In the genomic region with DNA sequence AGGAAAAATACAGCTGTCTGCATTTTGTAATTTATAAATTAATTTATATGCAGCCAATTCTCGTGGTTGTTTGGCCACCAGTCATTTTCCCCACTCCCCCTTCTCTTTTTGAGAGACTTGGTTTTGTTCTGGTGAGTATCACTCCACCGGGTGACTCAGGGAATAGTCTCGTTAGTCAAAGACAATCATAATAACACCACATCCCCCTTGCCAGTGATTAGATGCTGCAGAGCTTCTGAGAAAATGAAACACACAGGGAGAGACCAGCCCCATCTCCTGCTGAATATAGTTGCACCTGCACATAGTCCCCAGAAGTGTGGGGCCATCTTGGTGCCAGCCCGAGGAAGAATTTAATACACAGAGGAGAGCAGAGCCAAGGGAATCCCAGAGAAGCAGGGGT, we compare ENCODE assay signal across 19 cellular contexts. TPM values are rescaled to one million over a fixed set of nuclear protein-coding genes. Genes with fewer than 3 reads are reported as not detected.
DNase-seq lines count a peak whose midpoint lies in the region; TF ChIP-seq lines count a peak whose summit lies in the region.
"Had no signal": no experiment of that assay in that cellular context is flagged by ENCODE, and none has a peak within 500 bp of the region (broad histone marks: within the 10 kb centered on the region; RNA-seq: fewer than 3 reads in every experiment).

No MANE protein-coding gene starts in this region.

- TF ChIP-seq EP300 in tibial nerve (IDR thresholded peaks at IDR 0.05), result no peak
- TF ChIP-seq EP300 in esophagus muscularis mucosa (IDR thresholded peaks at IDR 0.05), result no peak

- peak; percentile 31 for DNase-seq in stimulated activated CD4-positive, alpha-beta T cell treated with anti-CD3 and anti-CD28 coated beads, Interleukin-1b, Interleukin-23, amount 100 ng/mL, for 48 hours
- no peak for DNase-seq in stimulated activated CD4-positive, alpha-beta T cell treated with anti-CD3 and anti-CD28 coated beads, Interleukin-12 subunit alpha, Interleukin-12 subunit beta, amount 100 ng/mL, for 4 hours
- peak; percentile 63 for DNase-seq in LHCN-M2 (ENCODE audit: low read depth)
- DNase-seq in epithelial cell of esophagus (ENCODE audit: low read depth), result peak; percentile 8
- no peak for DNase-seq in tibial nerve (ENCODE audit: low spot score in 2 of 2)
- no peak for DNase-seq in esophagus muscularis mucosa (ENCODE audit: extremely low spot score)
- DNase-seq in left ventricle myocardium inferior, result no peak
- DNase-seq: activated CD4-positive, CD25-positive, alpha-beta regulatory T cell treated with anti-CD3 and anti-CD28 coated beads, Interleukin-2, amount 50 U/mL, for 72 hours; body of pancreas; DMS79; KBM-7; mammary epithelial cell; NCI-H1436 treated with DMSO at 0.1 percent for 48 hours; NCI-H345; uterus had no signal

- TF ChIP-seq CTCF in epithelial cell of esophagus (IDR thresholded peaks at IDR 0.05; ENCODE audit: insufficient read depth, low read depth, low read length, missing control alignments) (no peak), tibial nerve (IDR thresholded peaks at IDR 0.05) (no peak), esophagus muscularis mucosa (IDR thresholded peaks at IDR 0.05) (no peak), left ventricle myocardium inferior (IDR thresholded peaks at IDR 0.05; ENCODE audit: borderline replicate concordance) (no peak)

- H3K27ac ChIP-seq in tibial nerve (no peak overlapping the region), esophagus muscularis mucosa (replicated peaks in 1 of 4) (no peak overlapping the region), left ventricle myocardium inferior (replicated peaks) (no peak overlapping the region)
- H3K27ac ChIP-seq: body of pancreas, C4-2B, parathyroid adenoma, uterus had no signal

- no peaks in the 10 kb centered on the region for H3K4me1 ChIP-seq in tibial nerve
- no peaks in the 10 kb centered on the region for H3K4me1 ChIP-seq in esophagus muscularis mucosa
- H3K4me1 ChIP-seq in left ventricle myocardium inferior, result no peaks in the 10 kb centered on the region
- H3K4me1 ChIP-seq: body of pancreas, HAP-1, parathyroid adenoma, uterus had no signal

- TF ChIP-seq POLR2A in tibial nerve (IDR thresholded peaks at IDR 0.05) (no peak), esophagus muscularis mucosa (IDR thresholded peaks at IDR 0.05; ENCODE audit: low read depth) (no peak)

- intact Hi-C loops in esophagus muscularis mucosa (cut with DNase I) (no loop called here), left ventricle myocardium inferior (cut with micrococcal nuclease) (no loop called here)

- H3K4me3 ChIP-seq in epithelial cell of esophagus (ENCODE audit: low read length) (no peak overlapping the region), tibial nerve (no peak overlapping the region), esophagus muscularis mucosa (no peak overlapping the region), left ventricle myocardium inferior (no peak overlapping the region)
- H3K4me3 ChIP-seq: body of pancreas, HAP-1, smooth muscle cell, uterus had no signal

- H3K9me3 ChIP-seq in tibial nerve, result peaks cover 0 to 4% (median 0%) of the 10 kb centered on the region in 4 donors
- H3K9me3 ChIP-seq in esophagus muscularis mucosa, result no peaks in the 10 kb centered on the region
- peaks cover 16% of the 10 kb centered on the region for H3K9me3 ChIP-seq in left ventricle myocardium inferior (replicated peaks)
- H3K9me3 ChIP-seq: body of pancreas, HAP-1, uterus had no signal

- H3K36me3 ChIP-seq in tibial nerve (no peaks in the 10 kb centered on the region), esophagus muscularis mucosa (no peaks in the 10 kb centered on the region), left ventricle myocardium inferior (no peaks in the 10 kb centered on the region)
- H3K36me3 ChIP-seq: HAP-1, uterus had no signal

- H3K27me3 ChIP-seq in tibial nerve (no peaks in the 10 kb centered on the region), esophagus muscularis mucosa (no peaks in the 10 kb centered on the region), left ventricle myocardium inferior (ENCODE audit: low read depth) (no peaks in the 10 kb centered on the region)
- H3K27me3 ChIP-seq: body of pancreas, uterus had no signal

- WGBS in tibial nerve, 2 donors, result 83 to 84% methylated on average over 4 of the region's 4 CpGs
- 86% methylated on average over 4 of the region's 4 CpGs for WGBS in esophagus muscularis mucosa

RNA-seq across cellular contexts. Expression of gene FNIP2, which starts 8.0 kb away (rescaled TPM):
- total RNA-seq in LHCN-M2 (2014; rRNA removed) (15.1 and 17.6 TPM in 2 replicates), tibial nerve (10 to 100 TPM; 61.5 to 74.3 (median 69.3) TPM), esophagus muscularis mucosa (10 to 100 TPM; 80.0 to 97.7 (median 87.4) TPM), left ventricle myocardium inferior (44.0 TPM)
- 6.8 TPM for polyA plus RNA-seq in LHCN-M2 (2012)

RNA-seq across cellular contexts. Expression of gene PPID, which starts 37.7 kb away (rescaled TPM):
- total RNA-seq in LHCN-M2 (2014; rRNA removed) (31.5 and 35.5 TPM in 2 replicates), tibial nerve (10 to 100 TPM; 12.0 to 21.1 (median 16.1) TPM), esophagus muscularis mucosa (10 to 100 TPM; 17.1 to 29.0 (median 25.8) TPM), left ventricle myocardium inferior (39.2 TPM)
- polyA plus RNA-seq in LHCN-M2 (2012), result 18.0 TPM

Comparison
In these comparisons a context has a peak if more than half of its experiments do, and no peak if none do; other contexts are left out.
1. DNase-seq: peak in stimulated activated CD4-positive, alpha-beta T cell treated with anti-CD3 and anti-CD28 coated beads, Interleukin-1b, Interleukin-23, amount 100 ng/mL, for 48 hours (single experiment), LHCN-M2 (single experiment) and epithelial cell of esophagus (single experiment); none in stimulated activated CD4-positive, alpha-beta T cell treated with anti-CD3 and anti-CD28 coated beads, Interleukin-12 subunit alpha, Interleukin-12 subunit beta, amount 100 ng/mL, for 4 hours (single experiment), tibial nerve (0 of 2), esophagus muscularis mucosa (single experiment) and left ventricle myocardium inferior (single experiment).